ENCODE assay signal across 5 cellular contexts in the genomic region with DNA sequence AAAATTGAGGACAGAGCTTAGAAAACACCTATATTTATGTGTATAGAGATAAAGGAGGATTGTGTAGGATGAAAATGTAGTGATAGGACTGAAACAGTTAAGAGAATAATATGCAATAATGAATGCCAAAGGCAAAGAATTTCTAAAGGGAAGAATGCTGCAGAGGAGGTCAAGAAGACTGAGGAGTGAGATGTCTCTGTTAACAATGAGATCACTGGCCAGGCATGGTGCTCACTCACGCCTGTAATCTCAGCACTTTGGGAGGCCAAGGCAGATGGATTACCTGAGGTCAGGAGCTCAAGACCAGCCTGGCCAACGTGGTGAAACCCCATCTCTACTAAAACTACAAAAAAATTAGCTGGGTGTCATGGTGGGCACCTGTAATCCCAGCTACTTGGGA.
DNase-seq lines count a peak whose midpoint lies in the region; ATAC-seq and TF ChIP-seq lines count a peak whose summit lies in the region.
"Not testable (repeated sequence)": the region's sequence is repeated elsewhere in the genome, so short reads cannot be mapped to it uniquely, and the experiment has no call there.

No MANE protein-coding gene starts in this region.

- not testable (repeated sequence) for H4K8ac ChIP-seq in IMR-90 (ENCODE audit: low read depth in 2 of 2, low read length in 2 of 2)

- not testable (repeated sequence) for H3K27me3 Mint-ChIP-seq in activated T-cell treated with anti-CD3 and anti-CD28 coated beads, Interleukin-2, amount 50 U/mL, for 72 hours (ENCODE audit: low read depth); activated naive CD8-positive, alpha-beta T cell

- not testable (repeated sequence) for H2BK5ac ChIP-seq in IMR-90 (ENCODE audit: low read depth, low read length, poor library complexity, severe bottlenecking)

- not testable (repeated sequence) for H3K14ac ChIP-seq in IMR-90 (replicated peaks; ENCODE audit: low read depth, low read length)

- not testable (repeated sequence) for H3K27ac ChIP-seq in IMR-90 (ENCODE audit: insufficient read depth, low read length)

- H3K56ac ChIP-seq in IMR-90 (ENCODE audit: extremely low read depth, insufficient read depth, low read length), result not testable (repeated sequence)

- not testable (repeated sequence) for H3K4me3 ChIP-seq in IMR-90 (ENCODE audit: insufficient read depth, low read depth, low read length); choroid plexus epithelial cell (ENCODE audit: low read depth, low read length)

- peak; percentile 59; the same call in 1 of the 2 replicates for ATAC-seq in IMR-90 (ENCODE audit: low read depth)
- ATAC-seq in activated T-cell treated with anti-CD3 and anti-CD28 coated beads, Interleukin-2, amount 50 U/mL, for 72 hours (replicated peaks in 1 of 2), result not testable (repeated sequence)

- H3K4me1 ChIP-seq in IMR-90 (ENCODE audit: control insufficient read depth, insufficient read depth, low read length), result not testable (repeated sequence)

- not testable (repeated sequence) for H3K27me3 ChIP-seq in IMR-90 (ENCODE audit: control insufficient read depth, insufficient read depth, low read length)

- H3K4me3 Mint-ChIP-seq in activated T-cell treated with anti-CD3 and anti-CD28 coated beads, Interleukin-2, amount 50 U/mL, for 72 hours; activated naive CD8-positive, alpha-beta T cell: not testable (repeated sequence)

- not testable (repeated sequence) for TF ChIP-seq RAD21 in IMR-90 (IDR thresholded peaks at IDR 0.05; ENCODE audit: low read length)

- not testable (repeated sequence) for H2AK9ac ChIP-seq in IMR-90 (replicated peaks; ENCODE audit: low read depth, low read length, poor library complexity)

- H3K4me1 Mint-ChIP-seq in activated T-cell treated with anti-CD3 and anti-CD28 coated beads, Interleukin-2, amount 50 U/mL, for 72 hours (ENCODE audit: low read depth); activated naive CD8-positive, alpha-beta T cell (ENCODE audit: low read depth): not testable (repeated sequence)

- in situ Hi-C loops in IMR-90 (cut with MboI; ENCODE audit: low sequenced_read_pairs), result not testable (repeated sequence)

- not testable (repeated sequence) for H3K4ac ChIP-seq in IMR-90 (ENCODE audit: low read depth, low read length)

- not testable (repeated sequence) for H3K9me1 ChIP-seq in IMR-90 (ENCODE audit: insufficient read depth, low read length)

- CTCF ChIA-PET in IMR-90 (lab: Yijun Ruan, JAX), result not testable (repeated sequence)

- dilution Hi-C loops in IMR-90 (cut with HindIII; ENCODE audit: low sequenced_read_pairs, unreplicated experiment), result not testable (repeated sequence)

- not testable (repeated sequence) for H3K4me2 ChIP-seq in IMR-90 (ENCODE audit: low read depth, low read length)

- not testable (repeated sequence) for TF ChIP-seq POLR2A in IMR-90 (IDR thresholded peaks at IDR 0.05; ENCODE audit: low read depth, low read length)

- intact Hi-C loops in IMR-90 (cut with micrococcal nuclease), result not testable (repeated sequence)

- H3K9me3 Mint-ChIP-seq in activated T-cell treated with anti-CD3 and anti-CD28 coated beads, Interleukin-2, amount 50 U/mL, for 72 hours; activated naive CD8-positive, alpha-beta T cell (ENCODE audit: low read depth): not testable (repeated sequence)

- not testable (repeated sequence) for H4K5ac ChIP-seq in IMR-90 (ENCODE audit: low read depth, low read length)

- H3K27ac Mint-ChIP-seq in activated T-cell treated with anti-CD3 and anti-CD28 coated beads, Interleukin-2, amount 50 U/mL, for 72 hours, result peak overlapping the region; percentile 17
- peak overlapping the region; percentile 11 for H3K27ac Mint-ChIP-seq in activated naive CD8-positive, alpha-beta T cell

- not testable (repeated sequence) for H3K9ac ChIP-seq in IMR-90 (ENCODE audit: low read depth, low read length)

- H2BK20ac ChIP-seq in IMR-90 (ENCODE audit: low read depth, low read length), result not testable (repeated sequence)

- POLR2A ChIA-PET in IMR-90 (lab: Charles Lee; ENCODE audit: unreplicated experiment), result not testable (repeated sequence)

- no CpG with 5 or more reads among the region's 2 CpGs for WGBS in IMR-90 (ENCODE audit: extremely low coverage in 2 of 2, insufficient read length in 1 of 2), 2 experiments

- DNase-seq in IMR-90 (peak; percentile 13), amniotic epithelial cell (ENCODE audit: low read depth) (peak; percentile 16), choroid plexus epithelial cell (ENCODE audit: low read depth) (peak; percentile 13)
- not testable (repeated sequence) for DNase-seq in activated T-cell treated with anti-CD3 and anti-CD28 coated beads, Interleukin-2, amount 50 U/mL, for 72 hours

- not testable (repeated sequence) for H2BK15ac ChIP-seq in IMR-90 (ENCODE audit: low read depth, low read length)

- H2BK120ac ChIP-seq in IMR-90 (ENCODE audit: low read depth, low read length), result not testable (repeated sequence)

- H2AFZ ChIP-seq in IMR-90 (replicated peaks; ENCODE audit: low read length, poor library complexity), result not testable (repeated sequence)

- H3K18ac ChIP-seq in IMR-90 (ENCODE audit: low read depth, low read length), result not testable (repeated sequence)

- TF ChIP-seq CTCF in IMR-90 (conservative IDR thresholded peaks at IDR 0.05; ENCODE audit: low read depth, low read length); choroid plexus epithelial cell (conservative IDR thresholded peaks at IDR 0.05; ENCODE audit: low read depth, low read length): not testable (repeated sequence)

- H2AK5ac ChIP-seq in IMR-90 (ENCODE audit: low read depth, low read length), result not testable (repeated sequence)

- H3K9me3 ChIP-seq in IMR-90 (ENCODE audit: control insufficient read depth, insufficient read depth, low read length), result not testable (repeated sequence)

- H4K91ac ChIP-seq in IMR-90 (ENCODE audit: insufficient read depth, low read depth, low read length), result not testable (repeated sequence)

- BruUV-seq in IMR-90 (replicated peaks; lab: Mats Ljungman, UMichigan), result not testable (repeated sequence)

- H3K79me1 ChIP-seq in IMR-90 (ENCODE audit: low read depth in 1 of 2, low read length in 2 of 2), result not testable (repeated sequence)

- H3K23ac ChIP-seq in IMR-90 (ENCODE audit: low read depth, low read length), result not testable (repeated sequence)

- H4K20me1 ChIP-seq in IMR-90 (ENCODE audit: insufficient read depth, low read length), result not testable (repeated sequence)

- peaks cover 18% of the 10 kb centered on the region for H3K36me3 ChIP-seq in IMR-90 (ENCODE audit: control insufficient read depth, insufficient read depth, low read length)

- peaks cover 6 to 12% of the 10 kb centered on the region in 2 donors for H3K36me3 Mint-ChIP-seq in activated T-cell treated with anti-CD3 and anti-CD28 coated beads, Interleukin-2, amount 50 U/mL, for 72 hours (ENCODE audit: insufficient read depth in 2 of 2)
- H3K36me3 Mint-ChIP-seq in activated naive CD8-positive, alpha-beta T cell, result peaks cover 17% of the 10 kb centered on the region
